Comparison of ENCODE assay signal across 17 cellular contexts in genomic region chr2:85001595-85001994, GRCh38. TPM values are rescaled to one million over a fixed set of nuclear protein-coding genes. Genes with fewer than 3 reads are reported as not detected.
A peak's percentile ranks its signal among the peaks of the same experiment; 100 is the strongest.
DNase-seq lines count a peak whose midpoint lies in the region; ATAC-seq and TF ChIP-seq lines count a peak whose summit lies in the region.
"Had no signal": no experiment of that assay in that cellular context is flagged by ENCODE, and none has a peak within 500 bp of the region (broad histone marks: within the 10 kb centered on the region; RNA-seq: fewer than 3 reads in every experiment).

No MANE protein-coding gene starts in this region.

- H3K27ac Mint-ChIP-seq in activated CD4-positive, alpha-beta memory T cell treated with anti-CD3 and anti-CD28 coated beads for 36 hours: peak overlapping the region; percentile 84
- no peak overlapping the region for H3K27ac Mint-ChIP-seq in activated CD4-positive, alpha-beta memory T cell treated with anti-CD3 and anti-CD28 coated beads, Interleukin-2, amount 10 ng/mL, durations not matched to agents 7 days and 5 days
- peak overlapping the region; percentile 86 for H3K27ac Mint-ChIP-seq in CD4-positive, alpha-beta T cell
- no peak overlapping the region for H3K27ac Mint-ChIP-seq in activated CD8-positive, alpha-beta T cell treated with anti-CD3 and anti-CD28 coated beads, Interleukin-2, amount 10 ng/mL, durations not matched to agents 7 days and 5 days

- no peak for TF ChIP-seq CTCF in CD4-positive, alpha-beta T cell (IDR thresholded peaks at IDR 0.05)
- TF ChIP-seq CTCF in foreskin keratinocyte (conservative IDR thresholded peaks at IDR 0.05): no peak

- DNase-seq in activated CD4-positive, alpha-beta memory T cell treated with anti-CD3 and anti-CD28 coated beads for 36 hours: no peak
- DNase-seq in activated CD4-positive, alpha-beta memory T cell treated with anti-CD3 and anti-CD28 coated beads, Interleukin-2, amount 10 ng/mL, durations not matched to agents 7 days and 5 days: no peak
- no peak for DNase-seq in CD4-positive, alpha-beta T cell
- no peak for DNase-seq in activated CD8-positive, alpha-beta T cell treated with anti-CD3 and anti-CD28 coated beads, Interleukin-2, amount 10 ng/mL, durations not matched to agents 7 days and 5 days
- DNase-seq in foreskin keratinocyte (no peak), caudate nucleus (lab: John Stamatoyannopoulos, UW) (no peak)
- DNase-seq: activated CD8-positive, alpha-beta memory T cell treated with anti-CD3 and anti-CD28 coated beads, Interleukin-2, amount 50 U/mL, for 48 hours; EL; foreskin melanocyte; H7; substantia nigra; SW 1271; uterus; WERI-Rb-1 had no signal

- intact Hi-C loops in activated CD4-positive, alpha-beta memory T cell treated with anti-CD3 and anti-CD28 coated beads for 36 hours (cut with micrococcal nuclease): loop anchor here (5.0 kb wide), 1 partner anchor 34 kb away; no protein-coding TSS in a partner anchor
- intact Hi-C loops in CD4-positive, alpha-beta T cell (cut with DNase I, micrococcal nuclease): no loop called here

- no peaks in the 10 kb centered on the region for H3K27me3 Mint-ChIP-seq in activated CD4-positive, alpha-beta memory T cell treated with anti-CD3 and anti-CD28 coated beads for 36 hours
- H3K27me3 Mint-ChIP-seq in activated CD4-positive, alpha-beta memory T cell treated with anti-CD3 and anti-CD28 coated beads, Interleukin-2, amount 10 ng/mL, durations not matched to agents 7 days and 5 days: no peaks in the 10 kb centered on the region
- no peaks in the 10 kb centered on the region for H3K27me3 Mint-ChIP-seq in CD4-positive, alpha-beta T cell
- H3K27me3 Mint-ChIP-seq in activated CD8-positive, alpha-beta T cell treated with anti-CD3 and anti-CD28 coated beads, Interleukin-2, amount 10 ng/mL, durations not matched to agents 7 days and 5 days (ENCODE audit: low read depth): no peaks in the 10 kb centered on the region

- no peaks in the 10 kb centered on the region for H3K9me3 ChIP-seq in CD4-positive, alpha-beta T cell (ENCODE audit: control insufficient read depth, low read length)
- H3K9me3 ChIP-seq: uterus had no signal

- POLR2A ChIA-PET in activated CD4-positive, alpha-beta memory T cell treated with anti-CD3 and anti-CD28 coated beads for 36 hours (lab: Charles Lee): interaction anchor here (1.6 kb wide), 2 partner anchors 30 to 77 kb away, joined by 3 to 5 read pairs; partner anchors contain the start of gene KCMF1
- POLR2A ChIA-PET in activated CD4-positive, alpha-beta memory T cell treated with anti-CD3 and anti-CD28 coated beads, Interleukin-2, amount 10 ng/mL, durations not matched to agents 7 days and 5 days (lab: Charles Lee): interaction anchor here (3.0 kb wide), 2 partner anchors 30 to 63 kb away, joined by 11 to 13 read pairs; partner anchors contain the start of gene KCMF1
- POLR2A ChIA-PET in CD4-positive, alpha-beta T cell (lab: Charles Lee): interaction anchor here (1.7 to 1.8 kb wide), 2 partner anchors 30 to 62 kb away, joined by 6 to 7 read pairs; partner anchors contain the start of gene KCMF1
- POLR2A ChIA-PET in activated CD8-positive, alpha-beta T cell treated with anti-CD3 and anti-CD28 coated beads, Interleukin-2, amount 10 ng/mL, durations not matched to agents 7 days and 5 days (lab: Charles Lee): interaction anchor here (3.3 kb wide), 1 partner anchor 62 kb away, joined by 9 read pairs; no protein-coding TSS in a partner anchor

- H3K27ac ChIP-seq in CD4-positive, alpha-beta T cell (ENCODE audit: low read depth, low read length): no peak overlapping the region
- no peak overlapping the region for H3K27ac ChIP-seq in foreskin keratinocyte
- no peak overlapping the region for H3K27ac ChIP-seq in caudate nucleus (ENCODE audit: low read depth, low read length)
- H3K27ac ChIP-seq: uterus, WERI-Rb-1 had no signal

- CTCF ChIA-PET in activated CD4-positive, alpha-beta memory T cell treated with anti-CD3 and anti-CD28 coated beads for 36 hours (lab: Charles Lee): interaction anchor here (1.0 to 2.2 kb wide), 3 partner anchors 14 to 299 kb away, joined by 3 to 13 read pairs (median 3); no protein-coding TSS in a partner anchor
- CTCF ChIA-PET in activated CD4-positive, alpha-beta memory T cell treated with anti-CD3 and anti-CD28 coated beads, Interleukin-2, amount 10 ng/mL, durations not matched to agents 7 days and 5 days (lab: Charles Lee): interaction anchor here (0.9 to 3.3 kb wide), 3 partner anchors 9 to 76 kb away, joined by 3 to 14 read pairs (median 9); no protein-coding TSS in a partner anchor
- CTCF ChIA-PET in CD4-positive, alpha-beta T cell (lab: Charles Lee): interaction anchor here (1.5 to 1.7 kb wide), 2 partner anchors 16 to 76 kb away, joined by 3 to 9 read pairs; no protein-coding TSS in a partner anchor
- CTCF ChIA-PET in activated CD8-positive, alpha-beta T cell treated with anti-CD3 and anti-CD28 coated beads, Interleukin-2, amount 10 ng/mL, durations not matched to agents 7 days and 5 days (lab: Charles Lee): interaction anchor here (0.8 to 6.6 kb wide), 6 partner anchors 9 to 76 kb away, joined by 3 to 32 read pairs (median 4); no protein-coding TSS in a partner anchor

- peaks cover 66% of the 10 kb centered on the region for H3K4me1 Mint-ChIP-seq in activated CD4-positive, alpha-beta memory T cell treated with anti-CD3 and anti-CD28 coated beads for 36 hours (ENCODE audit: low read depth)
- H3K4me1 Mint-ChIP-seq in activated CD4-positive, alpha-beta memory T cell treated with anti-CD3 and anti-CD28 coated beads, Interleukin-2, amount 10 ng/mL, durations not matched to agents 7 days and 5 days: peaks cover 38% of the 10 kb centered on the region
- H3K4me1 Mint-ChIP-seq in CD4-positive, alpha-beta T cell (ENCODE audit: low read depth): peaks cover 62% of the 10 kb centered on the region
- peaks cover 41% of the 10 kb centered on the region for H3K4me1 Mint-ChIP-seq in activated CD8-positive, alpha-beta T cell treated with anti-CD3 and anti-CD28 coated beads, Interleukin-2, amount 10 ng/mL, durations not matched to agents 7 days and 5 days (ENCODE audit: low read depth)

- peaks cover 5% of the 10 kb centered on the region for H3K9me3 Mint-ChIP-seq in activated CD4-positive, alpha-beta memory T cell treated with anti-CD3 and anti-CD28 coated beads for 36 hours
- H3K9me3 Mint-ChIP-seq in activated CD4-positive, alpha-beta memory T cell treated with anti-CD3 and anti-CD28 coated beads, Interleukin-2, amount 10 ng/mL, durations not matched to agents 7 days and 5 days: no peaks in the 10 kb centered on the region
- no peaks in the 10 kb centered on the region for H3K9me3 Mint-ChIP-seq in CD4-positive, alpha-beta T cell
- H3K9me3 Mint-ChIP-seq in activated CD8-positive, alpha-beta T cell treated with anti-CD3 and anti-CD28 coated beads, Interleukin-2, amount 10 ng/mL, durations not matched to agents 7 days and 5 days (ENCODE audit: insufficient read depth): no peaks in the 10 kb centered on the region

- H3K4me3 Mint-ChIP-seq in activated CD4-positive, alpha-beta memory T cell treated with anti-CD3 and anti-CD28 coated beads for 36 hours: no peak overlapping the region
- no peak overlapping the region for H3K4me3 Mint-ChIP-seq in activated CD4-positive, alpha-beta memory T cell treated with anti-CD3 and anti-CD28 coated beads, Interleukin-2, amount 10 ng/mL, durations not matched to agents 7 days and 5 days
- H3K4me3 Mint-ChIP-seq in CD4-positive, alpha-beta T cell: peak overlapping the region; percentile 54
- no peak overlapping the region for H3K4me3 Mint-ChIP-seq in activated CD8-positive, alpha-beta T cell treated with anti-CD3 and anti-CD28 coated beads, Interleukin-2, amount 10 ng/mL, durations not matched to agents 7 days and 5 days

- peaks cover 11% of the 10 kb centered on the region for H3K36me3 Mint-ChIP-seq in activated CD4-positive, alpha-beta memory T cell treated with anti-CD3 and anti-CD28 coated beads for 36 hours
- H3K36me3 Mint-ChIP-seq in activated CD4-positive, alpha-beta memory T cell treated with anti-CD3 and anti-CD28 coated beads, Interleukin-2, amount 10 ng/mL, durations not matched to agents 7 days and 5 days (ENCODE audit: low read depth): peaks cover 26% of the 10 kb centered on the region
- peaks cover 22% of the 10 kb centered on the region for H3K36me3 Mint-ChIP-seq in CD4-positive, alpha-beta T cell (ENCODE audit: low read depth)
- peaks cover 26% of the 10 kb centered on the region for H3K36me3 Mint-ChIP-seq in activated CD8-positive, alpha-beta T cell treated with anti-CD3 and anti-CD28 coated beads, Interleukin-2, amount 10 ng/mL, durations not matched to agents 7 days and 5 days (ENCODE audit: low read depth)

- H3K4me1 ChIP-seq in foreskin keratinocyte: peaks cover 8% of the 10 kb centered on the region
- H3K4me1 ChIP-seq: uterus had no signal

- peak; percentile 45 for ATAC-seq in CD4-positive, alpha-beta T cell (ENCODE audit: poor library complexity)
- ATAC-seq in activated CD8-positive, alpha-beta T cell treated with anti-CD3 and anti-CD28 coated beads, Interleukin-2, amount 10 ng/mL, durations not matched to agents 7 days and 5 days: peak; percentile 27
- ATAC-seq in foreskin keratinocyte (peak; percentile 54), GM21447 (IDR thresholded peaks at IDR 0.05; ENCODE audit: unreplicated experiment) (no peak), GM21723 (IDR thresholded peaks at IDR 0.05; ENCODE audit: unreplicated experiment) (no peak)
- ATAC-seq: sciatic nerve had no signal

- H3K27me3 ChIP-seq in CD4-positive, alpha-beta T cell (ENCODE audit: control insufficient read depth, insufficient read depth, low read length): no peaks in the 10 kb centered on the region
- no peaks in the 10 kb centered on the region for H3K27me3 ChIP-seq in foreskin keratinocyte
- H3K27me3 ChIP-seq: uterus had no signal

RNA-seq across cellular contexts. Expression of gene KCMF1, which starts 30.6 kb away (rescaled TPM):
- 10 to 100 TPM; 90.5 to 94.1 TPM for total RNA-seq in activated CD4-positive, alpha-beta memory T cell treated with anti-CD3 and anti-CD28 coated beads for 36 hours
- total RNA-seq in activated CD4-positive, alpha-beta memory T cell treated with anti-CD3 and anti-CD28 coated beads, Interleukin-2, amount 10 ng/mL, durations not matched to agents 7 days and 5 days: 10 to 100 TPM; 87.0 to 92.9 TPM
- 10 to 100 TPM; 72.4 to 78.0 TPM for total RNA-seq in CD4-positive, alpha-beta T cell
- 10 to 100 TPM; 88.9 to 92.5 TPM for total RNA-seq in activated CD8-positive, alpha-beta T cell treated with anti-CD3 and anti-CD28 coated beads, Interleukin-2, amount 10 ng/mL, durations not matched to agents 7 days and 5 days
- 67.3 and 68.2 TPM in 2 replicates for total RNA-seq in foreskin keratinocyte
- 37.8 and 42.1 TPM in 2 replicates for polyA plus RNA-seq in foreskin keratinocyte

Comparison
In these comparisons a context has a peak if more than half of its experiments do, and no peak if none do; other contexts are left out.
1. H3K27ac Mint-ChIP-seq: peak in activated CD4-positive, alpha-beta memory T cell treated with anti-CD3 and anti-CD28 coated beads for 36 hours (single experiment) and CD4-positive, alpha-beta T cell (single experiment); none in activated CD4-positive, alpha-beta memory T cell treated with anti-CD3 and anti-CD28 coated beads, Interleukin-2, amount 10 ng/mL, durations not matched to agents 7 days and 5 days (single experiment) and activated CD8-positive, alpha-beta T cell treated with anti-CD3 and anti-CD28 coated beads, Interleukin-2, amount 10 ng/mL, durations not matched to agents 7 days and 5 days (single experiment).
2. ATAC-seq: peak in CD4-positive, alpha-beta T cell (single experiment), activated CD8-positive, alpha-beta T cell treated with anti-CD3 and anti-CD28 coated beads, Interleukin-2, amount 10 ng/mL, durations not matched to agents 7 days and 5 days (single experiment) and foreskin keratinocyte (single experiment); none in GM21447 (single experiment) and GM21723 (single experiment).